In the genomic region with DNA sequence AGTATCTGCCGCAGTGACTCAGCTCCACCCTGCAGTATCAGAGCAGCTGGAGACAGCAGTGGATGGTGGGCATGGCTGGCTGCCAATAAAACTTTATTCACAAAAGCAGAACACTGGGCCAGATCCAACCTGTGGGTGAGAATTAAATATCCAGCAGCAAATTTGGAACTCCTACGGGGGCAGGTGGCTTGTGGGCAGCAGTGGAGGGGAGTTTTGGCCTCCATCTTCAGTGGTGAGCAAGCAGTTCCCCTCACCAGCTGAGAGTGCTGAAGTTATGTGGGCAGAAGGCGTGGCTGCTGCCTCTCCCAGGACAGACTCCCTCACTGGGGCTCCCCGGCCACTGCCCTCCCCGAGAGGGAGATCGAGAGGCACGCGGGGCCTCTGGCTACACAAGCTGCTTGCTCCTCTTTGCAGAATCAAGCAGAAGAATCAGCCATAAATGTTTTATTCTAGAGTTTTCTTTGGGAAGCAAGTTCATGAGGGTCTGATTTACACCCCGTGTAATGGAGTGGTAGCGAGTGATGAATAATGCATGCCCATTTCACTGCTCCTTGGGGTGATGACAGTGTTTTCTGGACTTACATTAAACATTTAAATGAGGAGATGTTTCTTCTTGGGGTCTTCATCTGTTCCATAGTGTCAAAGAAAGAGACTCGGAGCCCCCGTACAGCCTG, we compare ENCODE assay signal across 16 cellular contexts.
DNase-seq lines count a peak whose midpoint lies in the region; ATAC-seq, FAIRE-seq and TF ChIP-seq lines count a peak whose summit lies in the region.
"Had no signal": no experiment of that assay in that cellular context is flagged by ENCODE, and none has a peak within 500 bp of the region (broad histone marks: within the 10 kb centered on the region; RNA-seq: fewer than 3 reads in every experiment).

No MANE protein-coding gene starts in this region.

- WGBS in GM12878 (ENCODE audit: insufficient coverage, insufficient replicate concordance, low lambda C conversion rate, missing lambda C conversion rate) = 43% methylated on average over 12 of the region's 12 CpGs

- BruUV-seq in GM12878 (replicated peaks; lab: Mats Ljungman, UMichigan) = no TSS peak

- no peaks in the 10 kb centered on the region for H3K9me3 ChIP-seq in GM12878 (replicated peaks; ENCODE audit: control insufficient read depth, insufficient read depth, low read length)
- H3K9me3 ChIP-seq: sigmoid colon had no signal

- CTCF ChIA-PET in GM12878 (lab: Yijun Ruan, JAX) = no interaction called here

- no peaks in the 10 kb centered on the region for H3K9me3 Mint-ChIP-seq in nephron
- H3K9me3 Mint-ChIP-seq: H9 had no signal

- no peaks in the 10 kb centered on the region for H3K36me3 Mint-ChIP-seq in nephron (ENCODE audit: low read depth)

- no peaks in the 10 kb centered on the region for H3K36me3 ChIP-seq in GM12878 (ENCODE audit: control insufficient read depth in 2 of 2, insufficient read depth in 2 of 2, low read length in 1 of 2)
- H3K36me3 ChIP-seq: brain microvascular endothelial cell had no signal

- no peak overlapping the region for H3K4me2 ChIP-seq in GM12878 (ENCODE audit: control insufficient read depth, insufficient read depth)

- TF ChIP-seq CTCF in GM12878 (IDR thresholded peaks at IDR 0.05 in 2 of 3, conservative IDR thresholded peaks at IDR 0.05 in 1 of 3; ENCODE audit: control insufficient read depth in 2 of 3, extremely low read depth in 1 of 3, insufficient read depth in 1 of 3, low read depth in 3 of 3, low read length in 3 of 3) (no peak), nephron (IDR thresholded peaks at IDR 0.05; ENCODE audit: unreplicated experiment in 3 of 3) (no peak)

- peaks cover 40% of the 10 kb centered on the region for H3K4me1 Mint-ChIP-seq in nephron
- H3K4me1 Mint-ChIP-seq: activated CD4-positive, alpha-beta T cell treated with anti-CD3 and anti-CD28 coated beads for 36 hours had no signal

- H3K27me3 Mint-ChIP-seq in nephron (ENCODE audit: low read depth) = peaks cover 11% of the 10 kb centered on the region
- H3K27me3 Mint-ChIP-seq: activated CD4-positive, alpha-beta T cell treated with anti-CD3 and anti-CD28 coated beads for 36 hours had no signal

- H3K4me3 ChIP-seq in GM12878 = no peak overlapping the region
- H3K4me3 ChIP-seq: sigmoid colon had no signal

- RAD21 ChIA-PET in GM12878 (lab: Charles Lee; ENCODE audit: unreplicated experiment) = no interaction called here

- POLR2A ChIA-PET in GM12878 (lab: Charles Lee) = no interaction called here

- intact Hi-C loops in GM12878 (cut with micrococcal nuclease; ENCODE audit: unreplicated experiment) = no loop called here

- no peaks in the 10 kb centered on the region for H3K79me2 ChIP-seq in GM12878 (ENCODE audit: control insufficient read depth, insufficient read depth, low read length)

- H3K9ac ChIP-seq in GM12878 (ENCODE audit: control insufficient read depth, insufficient read depth, low read length) = no peak overlapping the region

- H4K20me1 ChIP-seq in GM12878 (ENCODE audit: control insufficient read depth, insufficient read depth) = no peaks in the 10 kb centered on the region; the same call in 1 of the 2 replicates

- H3K4me1 ChIP-seq in GM12878 (ENCODE audit: control insufficient read depth, insufficient read depth, low read length) = no peaks in the 10 kb centered on the region
- H3K4me1 ChIP-seq: sigmoid colon had no signal

- no peak for TF ChIP-seq POLR2A in GM12878 (IDR thresholded peaks at IDR 0.05; ENCODE audit: low read depth, low read length)

- no peak overlapping the region for H3K27ac ChIP-seq in GM12878 (ENCODE audit: control insufficient read depth, insufficient read depth)
- H3K27ac ChIP-seq: brain microvascular endothelial cell, sigmoid colon had no signal

- no peak for TF ChIP-seq RAD21 in GM12878 (IDR thresholded peaks at IDR 0.05; ENCODE audit: insufficient read depth, low read depth, low read length)

- H3K4me3 Mint-ChIP-seq in nephron = peak overlapping the region in 1 of 3 experiments; percentile 13
- H3K4me3 Mint-ChIP-seq: activated CD4-positive, alpha-beta T cell treated with anti-CD3 and anti-CD28 coated beads for 36 hours had no signal

- SMC1A ChIA-PET in GM12878 (lab: Charles Lee; ENCODE audit: uncharacterized antibody, unreplicated experiment) = interaction anchor here (0.9 to 1.0 kb wide), 2 partner anchors 101 to 277 kb away, joined by 3 read pairs; no protein-coding TSS in a partner anchor

- ATAC-seq in GM12878 (no peak), HG03521 (IDR thresholded peaks at IDR 0.05; ENCODE audit: unreplicated experiment) (no peak), HG03280 (IDR thresholded peaks at IDR 0.05; ENCODE audit: unreplicated experiment) (no peak)
- ATAC-seq: activated CD4-positive, alpha-beta T cell treated with anti-CD3 and anti-CD28 coated beads for 36 hours had no signal

- H2AFZ ChIP-seq in GM12878 (ENCODE audit: control insufficient read depth, low read depth, low read length) = no peak overlapping the region

- no peak for FAIRE-seq in GM12878 (lab: Jason Lieb, UNC)
- FAIRE-seq: islet of Langerhans had no signal

- no peak for TF ChIP-seq EP300 in GM12878 (IDR thresholded peaks at IDR 0.05; ENCODE audit: borderline replicate concordance in 1 of 2, control insufficient read depth in 1 of 2, low read depth in 2 of 2, low read length in 2 of 2)

- H3K27me3 ChIP-seq in GM12878 (replicated peaks in 1 of 2; ENCODE audit: control insufficient read depth in 2 of 2, insufficient read depth in 2 of 2, low read length in 1 of 2) = no peaks in the 10 kb centered on the region
- H3K27me3 ChIP-seq: brain microvascular endothelial cell, sigmoid colon had no signal

- in situ Hi-C loops in GM12878 (cut with MboI) = no loop called here

- H3K27ac Mint-ChIP-seq in nephron = peak overlapping the region; percentile 48 to 68 (median 60)
- H3K27ac Mint-ChIP-seq: activated CD4-positive, alpha-beta T cell treated with anti-CD3 and anti-CD28 coated beads for 36 hours had no signal

- DNase-seq in CMK (ENCODE audit: low read depth) = peak; percentile 4
- DNase-seq in LHCN-M2 (ENCODE audit: low read depth) = peak; percentile 44
- no peak for DNase-seq in GM12878 (ENCODE audit: low read depth, low spot score)
- DNase-seq in SKM-1 treated with dmso at 0.1 percent for 144 hours (lab: John Stamatoyannopoulos, UW; ENCODE audit: unreplicated experiment) = no peak
- DNase-seq: activated CD4-positive, alpha-beta T cell treated with anti-CD3 and anti-CD28 coated beads for 36 hours; activated CD8-positive, alpha-beta memory T cell treated with anti-CD3 and anti-CD28 coated beads, Interleukin-2, amount 50 U/mL, for 48 hours; activated naive CD4-positive, alpha-beta T cell; brain microvascular endothelial cell; dermis blood vessel endothelial cell; DMS153; H9; sigmoid colon had no signal

TF ChIP-seq in GM12878, 131 proteins besides CTCF, POLR2A, EP300 and RAD21:
- TF ChIP-seq, protein P1, sequence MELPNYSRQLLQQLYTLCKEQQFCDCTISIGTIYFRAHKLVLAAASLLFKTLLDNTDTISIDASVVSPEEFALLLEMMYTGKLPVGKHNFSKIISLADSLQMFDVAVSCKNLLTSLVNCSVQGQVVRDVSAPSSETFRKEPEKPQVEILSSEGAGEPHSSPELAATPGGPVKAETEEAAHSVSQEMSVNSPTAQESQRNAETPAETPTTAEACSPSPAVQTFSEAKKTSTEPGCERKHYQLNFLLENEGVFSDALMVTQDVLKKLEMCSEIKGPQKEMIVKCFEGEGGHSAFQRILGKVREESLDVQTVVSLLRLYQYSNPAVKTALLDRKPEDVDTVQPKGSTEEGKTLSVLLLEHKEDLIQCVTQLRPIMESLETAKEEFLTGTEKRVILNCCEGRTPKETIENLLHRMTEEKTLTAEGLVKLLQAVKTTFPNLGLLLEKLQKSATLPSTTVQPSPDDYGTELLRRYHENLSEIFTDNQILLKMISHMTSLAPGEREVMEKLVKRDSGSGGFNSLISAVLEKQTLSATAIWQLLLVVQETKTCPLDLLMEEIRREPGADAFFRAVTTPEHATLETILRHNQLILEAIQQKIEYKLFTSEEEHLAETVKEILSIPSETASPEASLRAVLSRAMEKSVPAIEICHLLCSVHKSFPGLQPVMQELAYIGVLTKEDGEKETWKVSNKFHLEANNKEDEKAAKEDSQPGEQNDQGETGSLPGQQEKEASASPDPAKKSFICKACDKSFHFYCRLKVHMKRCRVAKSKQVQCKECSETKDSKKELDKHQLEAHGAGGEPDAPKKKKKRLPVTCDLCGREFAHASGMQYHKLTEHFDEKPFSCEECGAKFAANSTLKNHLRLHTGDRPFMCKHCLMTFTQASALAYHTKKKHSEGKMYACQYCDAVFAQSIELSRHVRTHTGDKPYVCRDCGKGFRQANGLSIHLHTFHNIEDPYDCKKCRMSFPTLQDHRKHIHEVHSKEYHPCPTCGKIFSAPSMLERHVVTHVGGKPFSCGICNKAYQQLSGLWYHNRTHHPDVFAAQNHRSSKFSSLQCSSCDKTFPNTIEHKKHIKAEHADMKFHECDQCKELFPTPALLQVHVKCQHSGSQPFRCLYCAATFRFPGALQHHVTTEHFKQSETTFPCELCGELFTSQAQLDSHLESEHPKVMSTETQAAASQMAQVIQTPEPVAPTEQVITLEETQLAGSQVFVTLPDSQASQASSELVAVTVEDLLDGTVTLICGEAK (IDR thresholded peaks at IDR 0.05; ENCODE audit: borderline replicate concordance) = peak; percentile 65
- no peak for TF ChIP-seq SIX5 (IDR thresholded peaks at IDR 0.05; ENCODE audit: low read depth, low read length, severe bottlenecking)

Comparison
In these comparisons a context has a peak if more than half of its experiments do, and no peak if none do; other contexts are left out.
1. DNase-seq: peak in CMK (single experiment) and LHCN-M2 (single experiment); none in GM12878 (single experiment) and SKM-1 treated with dmso at 0.1 percent for 144 hours (single experiment).